25 cellular contexts compared by ENCODE assay signal in genomic region chr2:119592436-119592835, GRCh38. TPM values are rescaled to one million over a fixed set of nuclear protein-coding genes. Genes with fewer than 3 reads are reported as not detected.
"Had no signal": no experiment of that assay in that cellular context is flagged by ENCODE, and none has a peak within 500 bp of the region (broad histone marks: within the 10 kb centered on the region; RNA-seq: fewer than 3 reads in every experiment).

No MANE protein-coding gene starts in this region.

- H3K4me3 Mint-ChIP-seq: activated naive CD4-positive, alpha-beta T cell treated with anti-CD3 and anti-CD28 coated beads, Interleukin-2, amount 10 ng/mL, durations not matched to agents 7 days and 5 days; dendritic cell treated with granulocyte-macrophage colony-stimulating factor and Interleukin-4, amounts not matched to agents 40 ng/mL and 50 ng/mL, for 4 days; mesothelial cell of epicardium; naive thymus-derived CD8-positive, alpha-beta T cell had no signal

- H3K9me3 Mint-ChIP-seq: activated naive CD4-positive, alpha-beta T cell treated with anti-CD3 and anti-CD28 coated beads, Interleukin-2, amount 10 ng/mL, durations not matched to agents 7 days and 5 days; dendritic cell treated with granulocyte-macrophage colony-stimulating factor and Interleukin-4, amounts not matched to agents 40 ng/mL and 50 ng/mL, for 4 days; mesothelial cell of epicardium; naive thymus-derived CD8-positive, alpha-beta T cell had no signal

- H3K27me3 Mint-ChIP-seq: dendritic cell treated with granulocyte-macrophage colony-stimulating factor and Interleukin-4, amounts not matched to agents 40 ng/mL and 50 ng/mL, for 4 days had no signal

- H3K4me1 Mint-ChIP-seq: activated naive CD4-positive, alpha-beta T cell treated with anti-CD3 and anti-CD28 coated beads, Interleukin-2, amount 10 ng/mL, durations not matched to agents 7 days and 5 days; naive thymus-derived CD8-positive, alpha-beta T cell had no signal

- H3K36me3 Mint-ChIP-seq: activated naive CD4-positive, alpha-beta T cell treated with anti-CD3 and anti-CD28 coated beads, Interleukin-2, amount 10 ng/mL, durations not matched to agents 7 days and 5 days; mesothelial cell of epicardium; naive thymus-derived CD8-positive, alpha-beta T cell had no signal

- H3K4me1 ChIP-seq: gastrocnemius medialis, spleen, upper lobe of left lung had no signal

- DNase-seq: activated CD4-positive, alpha-beta T cell treated with anti-CD3 and anti-CD28 coated beads for 4 hours; activated CD4-positive, alpha-beta T cell treated with anti-CD3 and anti-CD28 coated beads, Interleukin-2, amount 50 U/mL, for 48 hours; activated CD4-positive, CD25-positive, alpha-beta regulatory T cell; activated effector memory CD4-positive, alpha-beta T cell treated with anti-CD3 and anti-CD28 coated beads, Interleukin-2, amount 50 U/mL, for 16 hours; activated naive CD4-positive, alpha-beta T cell treated with anti-CD3 and anti-CD28 coated beads, Interleukin-2, amount 10 ng/mL, durations not matched to agents 7 days and 5 days; amygdala; caudate nucleus; effector CD4-positive, alpha-beta T cell; gastrocnemius medialis; head of caudate nucleus; islet precursor cell; left colon; naive thymus-derived CD8-positive, alpha-beta T cell; spleen; stimulated activated CD4-positive, alpha-beta T cell treated with anti-CD3 and anti-CD28 coated beads, Interleukin-4, amount 100 ng/mL, for 24 hours; stimulated activated naive CD4-positive, alpha-beta T cell treated with Interleukin-2 at 50 U/mL for 16 hours; T-helper 9 cell; upper lobe of left lung had no signal

- H3K4me3 ChIP-seq: gastrocnemius medialis, spleen, thoracic aorta, upper lobe of left lung had no signal

- H3K27ac ChIP-seq: gastrocnemius medialis, spleen, thoracic aorta, upper lobe of left lung had no signal

- H3K36me3 ChIP-seq: gastrocnemius medialis, spleen, thoracic aorta, upper lobe of left lung had no signal

- H3K27me3 ChIP-seq: gastrocnemius medialis, upper lobe of left lung had no signal

- H3K27ac Mint-ChIP-seq: activated naive CD4-positive, alpha-beta T cell treated with anti-CD3 and anti-CD28 coated beads, Interleukin-2, amount 10 ng/mL, durations not matched to agents 7 days and 5 days; dendritic cell treated with granulocyte-macrophage colony-stimulating factor and Interleukin-4, amounts not matched to agents 40 ng/mL and 50 ng/mL, for 4 days; mesothelial cell of epicardium; naive thymus-derived CD8-positive, alpha-beta T cell; progenitor cell of endocrine pancreas had no signal

- H3K9me3 ChIP-seq: gastrocnemius medialis, spleen, thoracic aorta, upper lobe of left lung had no signal

RNA-seq across cellular contexts. Expression of gene CFAP221, which starts 48.2 kb away (rescaled TPM):
- total RNA-seq: activated CD8-positive, alpha-beta memory T cell treated with anti-CD3 and anti-CD28 coated beads for 36 hours; gastrocnemius medialis; left colon; lung microvascular endothelial cell; naive thymus-derived CD8-positive, alpha-beta T cell; T-helper 1 cell treated with Interleukin-12 subunit alpha and Interleukin-12 subunit beta and Interleukin-4 antibody, amounts not matched to agents 30 ng/mL and 1 ng/mL, for 36 hours had no signal
- polyA plus RNA-seq: naive thymus-derived CD8-positive, alpha-beta T cell had no signal
